14 cellular contexts compared by ENCODE assay signal in the genomic region with DNA sequence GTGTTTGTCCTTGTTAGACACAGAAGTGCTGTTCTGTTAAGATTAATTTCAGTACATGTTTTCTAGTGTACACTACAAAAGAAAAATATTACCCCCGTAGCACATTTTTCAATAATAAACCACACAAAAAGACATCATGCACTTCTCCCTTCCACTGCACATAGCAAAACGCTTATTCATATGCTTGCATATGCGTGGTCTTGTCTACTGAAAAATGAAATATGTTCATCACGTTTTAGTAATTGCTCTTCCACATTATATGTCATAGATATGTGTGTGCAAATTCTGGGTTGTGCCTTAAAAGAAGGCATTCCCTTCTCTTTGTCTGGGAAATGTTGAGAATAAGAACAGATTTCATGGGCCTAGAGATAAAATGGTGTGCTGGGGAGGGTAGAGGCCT.
DNase-seq lines count a peak whose midpoint lies in the region; ATAC-seq and TF ChIP-seq lines count a peak whose summit lies in the region.
"Had no signal": no experiment of that assay in that cellular context is flagged by ENCODE, and none has a peak within 500 bp of the region (broad histone marks: within the 10 kb centered on the region; RNA-seq: fewer than 3 reads in every experiment).

No MANE protein-coding gene starts in this region.

- H4K20me1 ChIP-seq in SK-N-SH (ENCODE audit: insufficient read depth), result no peaks in the 10 kb centered on the region
- H4K20me1 ChIP-seq in SU-DHL-6 (ENCODE audit: low read depth, low read length), result no peaks in the 10 kb centered on the region
- no peaks in the 10 kb centered on the region for H4K20me1 ChIP-seq in fibroblast of lung (ENCODE audit: control insufficient read depth, extremely low read depth, insufficient read depth, low read length)

- H3K4me1 ChIP-seq in SK-N-SH (ENCODE audit: control insufficient read depth in 1 of 2, insufficient read depth in 2 of 2, low read depth in 1 of 2, low read length in 1 of 2) (peaks cover 5 to 7% of the 10 kb centered on the region in 2 experiments; a peak in 3 of 4 replicates), fibroblast of lung (ENCODE audit: control insufficient read depth, extremely low read depth, insufficient read depth, low read length) (no peaks in the 10 kb centered on the region)

- DNase-seq in SK-N-SH, result no peak
- DNase-seq in fibroblast of lung (ENCODE audit: low read depth in 2 of 2), result peak; percentile 49 to 66
- DNase-seq in activated CD4-positive, alpha-beta T cell treated with anti-CD3 and anti-CD28 coated beads for 4 hours, result no peak
- DNase-seq in posterior vena cava (ENCODE audit: low spot score), result no peak
- no peak for DNase-seq in central memory CD4-positive, alpha-beta T cell
- DNase-seq: CD8-positive, alpha-beta T cell; COR-L47; DMS153; DMS79 treated with DMSO at 0.1 percent for 48 hours; GF-D8 had no signal

- intact Hi-C loops in posterior vena cava (cut with DNase I), result no loop called here

- H3K36me3 ChIP-seq in SK-N-SH (replicated peaks in 1 of 2; ENCODE audit: control insufficient read depth in 1 of 2, insufficient read depth in 2 of 2, low read length in 1 of 2), result no peaks in the 10 kb centered on the region
- no peaks in the 10 kb centered on the region for H3K36me3 ChIP-seq in SU-DHL-6 (ENCODE audit: low read length)
- no peaks in the 10 kb centered on the region for H3K36me3 ChIP-seq in fibroblast of lung (ENCODE audit: control insufficient read depth, insufficient read depth, low read length)

- H3K9me2 ChIP-seq in SK-N-SH, result no peaks in the 10 kb centered on the region
- H3K9me2 ChIP-seq in SU-DHL-6 (replicated peaks; ENCODE audit: insufficient read depth, low read length), result no peaks in the 10 kb centered on the region

- no peak overlapping the region for H3K4me3 ChIP-seq in SK-N-SH (ENCODE audit: low read depth in 2 of 2, low read length in 1 of 2)
- no peak overlapping the region for H3K4me3 ChIP-seq in SU-DHL-6 (ENCODE audit: insufficient read depth, low read length, poor library complexity, severe bottlenecking)
- H3K4me3 ChIP-seq in fibroblast of lung (replicated peaks in 1 of 4; ENCODE audit: control extremely low read depth in 1 of 4, insufficient read depth in 1 of 4, low read depth in 3 of 4, low read length in 4 of 4), result no peak overlapping the region

- TF ChIP-seq RAD21 in SK-N-SH (IDR thresholded peaks at IDR 0.05; ENCODE audit: low read length), result no peak

- ATAC-seq in SK-N-SH treated with all-trans-retinoic acid at 6 μM for 48 hours, result no peak
- ATAC-seq: CD8-positive, alpha-beta T cell; HCT116 had no signal

- 68% methylated on average over 4 of the region's 4 CpGs for WGBS in SK-N-SH (ENCODE audit: low lambda C conversion rate)

- CTCF ChIA-PET in SK-N-SH (lab: Yijun Ruan, JAX), result no interaction called here

- H3F3A ChIP-seq in SK-N-SH (replicated peaks; ENCODE audit: insufficient read depth) (no peaks in the 10 kb centered on the region), SU-DHL-6 (ENCODE audit: insufficient read depth) (no peaks in the 10 kb centered on the region)

- 0 out of 2 replicates have a peak overlapping the region, but pooled peaks have one; percentile 30 for H2AFZ ChIP-seq in SK-N-SH (ENCODE audit: low read depth)
- peak overlapping the region; percentile 45 for H2AFZ ChIP-seq in SU-DHL-6 (ENCODE audit: low read depth, low read length, severe bottlenecking)
- no peak overlapping the region for H2AFZ ChIP-seq in fibroblast of lung (ENCODE audit: low read length)

- no peak overlapping the region for H3K4me2 ChIP-seq in SK-N-SH
- H3K4me2 ChIP-seq in SU-DHL-6 (ENCODE audit: low read depth, low read length, poor library complexity, severe bottlenecking), result no peak overlapping the region
- no peak overlapping the region for H3K4me2 ChIP-seq in fibroblast of lung (ENCODE audit: extremely low read depth, insufficient read depth, low read length)

- H3K79me2 ChIP-seq in SK-N-SH (ENCODE audit: insufficient read depth) (no peaks in the 10 kb centered on the region), SU-DHL-6 (ENCODE audit: insufficient read depth, low read length) (no peaks in the 10 kb centered on the region), fibroblast of lung (ENCODE audit: control insufficient read depth, insufficient read depth, low read length) (no peaks in the 10 kb centered on the region)

- POLR2A ChIA-PET in SK-N-SH (lab: Yijun Ruan, JAX), result no interaction called here

- H3K9me3 ChIP-seq in SK-N-SH, result no peaks in the 10 kb centered on the region
- H3K9me3 ChIP-seq in SU-DHL-6 (ENCODE audit: insufficient read depth, low read length), result no peaks in the 10 kb centered on the region
- H3K9me3 ChIP-seq in fibroblast of lung (ENCODE audit: control insufficient read depth, insufficient read depth, low read depth, low read length), result no peaks in the 10 kb centered on the region

- H3K9ac ChIP-seq in SK-N-SH (no peak overlapping the region), SU-DHL-6 (ENCODE audit: low read length) (no peak overlapping the region), fibroblast of lung (ENCODE audit: insufficient read depth, low read length) (no peak overlapping the region)

- no peaks in the 10 kb centered on the region for H3K27me3 ChIP-seq in SK-N-SH (ENCODE audit: insufficient read depth)
- no peaks in the 10 kb centered on the region for H3K27me3 ChIP-seq in SU-DHL-6 (ENCODE audit: low read length)
- no peaks in the 10 kb centered on the region for H3K27me3 ChIP-seq in fibroblast of lung (ENCODE audit: control insufficient read depth, insufficient read depth, low read length)

- H3K27ac ChIP-seq in SK-N-SH (ENCODE audit: low read depth in 2 of 2, low read length in 1 of 2), result no peak overlapping the region
- H3K27ac ChIP-seq in SU-DHL-6 (ENCODE audit: low read depth, low read length), result no peak overlapping the region
- no peak overlapping the region for H3K27ac ChIP-seq in fibroblast of lung (ENCODE audit: insufficient read depth, low read length)
- H3K27ac ChIP-seq: 22Rv1 had no signal

- TF ChIP-seq EP300 in SK-N-SH (IDR thresholded peaks at IDR 0.05; ENCODE audit: borderline replicate concordance in 1 of 2, low read depth in 1 of 2, low read length in 1 of 2), result no peak

- no peak for TF ChIP-seq CTCF in SK-N-SH (IDR thresholded peaks at IDR 0.05)
- TF ChIP-seq CTCF in SU-DHL-6 (IDR thresholded peaks at IDR 0.05; ENCODE audit: insufficient read depth, low read length, poor library complexity, severe bottlenecking), result no peak
- no peak for TF ChIP-seq CTCF in fibroblast of lung (conservative IDR thresholded peaks at IDR 0.05 in 1 of 2, IDR thresholded peaks at IDR 0.05 in 1 of 2; ENCODE audit: low read depth in 1 of 2, low read length in 2 of 2)

TF ChIP-seq in SK-N-SH, 30 proteins besides CTCF, POLR2A, EP300 and RAD21 (continues in another document):
- TF ChIP-seq SIN3A (IDR thresholded peaks at IDR 0.05; ENCODE audit: borderline replicate concordance, low read depth, low read length) (no peak), CHD2 (IDR thresholded peaks at IDR 0.05; ENCODE audit: low read length, partially characterized antibody) (no peak), JUND (IDR thresholded peaks at IDR 0.05) (no peak), FOXJ3 (CRISPR knock-in tag; IDR thresholded peaks at IDR 0.05) (no peak), RXRA (IDR thresholded peaks at IDR 0.05; ENCODE audit: borderline replicate concordance, low read depth) (no peak), FOXM1 (IDR thresholded peaks at IDR 0.05; ENCODE audit: low read depth) (no peak), NRF1 (IDR thresholded peaks at IDR 0.05; ENCODE audit: low read depth, low read length) (no peak), EZH2phosphoT487 (IDR thresholded peaks at IDR 0.05; ENCODE audit: borderline replicate concordance, low read depth) (no peak), GABPA (IDR thresholded peaks at IDR 0.05; ENCODE audit: low read depth) (no peak), MXI1 (IDR thresholded peaks at IDR 0.05; ENCODE audit: low read depth, low read length) (no peak)
- TF ChIP-seq, protein P1, sequence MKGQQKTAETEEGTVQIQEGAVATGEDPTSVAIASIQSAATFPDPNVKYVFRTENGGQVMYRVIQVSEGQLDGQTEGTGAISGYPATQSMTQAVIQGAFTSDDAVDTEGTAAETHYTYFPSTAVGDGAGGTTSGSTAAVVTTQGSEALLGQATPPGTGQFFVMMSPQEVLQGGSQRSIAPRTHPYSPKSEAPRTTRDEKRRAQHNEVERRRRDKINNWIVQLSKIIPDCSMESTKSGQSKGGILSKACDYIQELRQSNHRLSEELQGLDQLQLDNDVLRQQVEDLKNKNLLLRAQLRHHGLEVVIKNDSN (IDR thresholded peaks at IDR 0.05; ENCODE audit: borderline replicate concordance, low read depth), result no peak

TF ChIP-seq in SK-N-SH treated with all-trans-retinoic acid at 6 μM for 48 hours, 23 proteins besides CTCF, POLR2A, EP300 and RAD21:
- no peak for TF ChIP-seq ZFP3 (CRISPR knock-in tag; IDR thresholded peaks at IDR 0.05)
- no peak for TF ChIP-seq ZC3H10 (CRISPR knock-in tag; IDR thresholded peaks at IDR 0.05)
- no peak for TF ChIP-seq RARB (CRISPR knock-in tag; IDR thresholded peaks at IDR 0.05)
- TF ChIP-seq CSRNP3 (CRISPR knock-in tag; IDR thresholded peaks at IDR 0.05), result no peak
- no peak for TF ChIP-seq ISL1 (CRISPR knock-in tag; IDR thresholded peaks at IDR 0.05)
- TF ChIP-seq SNAI2 (CRISPR knock-in tag; IDR thresholded peaks at IDR 0.05), result no peak
- TF ChIP-seq CSDC2 (CRISPR knock-in tag; IDR thresholded peaks at IDR 0.05), result no peak
- no peak for TF ChIP-seq ZFP30 (CRISPR knock-in tag; IDR thresholded peaks at IDR 0.05)
- no peak for TF ChIP-seq OSR1 (CRISPR knock-in tag; IDR thresholded peaks at IDR 0.05)
- TF ChIP-seq TOX (CRISPR knock-in tag; IDR thresholded peaks at IDR 0.05; ENCODE audit: borderline replicate concordance), result no peak
- TF ChIP-seq ZNF8 (CRISPR knock-in tag; IDR thresholded peaks at IDR 0.05), result no peak

Comparison
In these comparisons a context has a peak if more than half of its experiments do, and no peak if none do; other contexts are left out.
1. DNase-seq: peak in fibroblast of lung (2 of 2); none in SK-N-SH (single experiment), activated CD4-positive, alpha-beta T cell treated with anti-CD3 and anti-CD28 coated beads for 4 hours (0 of 2), posterior vena cava (single experiment) and central memory CD4-positive, alpha-beta T cell (single experiment).